In the genomic region with DNA sequence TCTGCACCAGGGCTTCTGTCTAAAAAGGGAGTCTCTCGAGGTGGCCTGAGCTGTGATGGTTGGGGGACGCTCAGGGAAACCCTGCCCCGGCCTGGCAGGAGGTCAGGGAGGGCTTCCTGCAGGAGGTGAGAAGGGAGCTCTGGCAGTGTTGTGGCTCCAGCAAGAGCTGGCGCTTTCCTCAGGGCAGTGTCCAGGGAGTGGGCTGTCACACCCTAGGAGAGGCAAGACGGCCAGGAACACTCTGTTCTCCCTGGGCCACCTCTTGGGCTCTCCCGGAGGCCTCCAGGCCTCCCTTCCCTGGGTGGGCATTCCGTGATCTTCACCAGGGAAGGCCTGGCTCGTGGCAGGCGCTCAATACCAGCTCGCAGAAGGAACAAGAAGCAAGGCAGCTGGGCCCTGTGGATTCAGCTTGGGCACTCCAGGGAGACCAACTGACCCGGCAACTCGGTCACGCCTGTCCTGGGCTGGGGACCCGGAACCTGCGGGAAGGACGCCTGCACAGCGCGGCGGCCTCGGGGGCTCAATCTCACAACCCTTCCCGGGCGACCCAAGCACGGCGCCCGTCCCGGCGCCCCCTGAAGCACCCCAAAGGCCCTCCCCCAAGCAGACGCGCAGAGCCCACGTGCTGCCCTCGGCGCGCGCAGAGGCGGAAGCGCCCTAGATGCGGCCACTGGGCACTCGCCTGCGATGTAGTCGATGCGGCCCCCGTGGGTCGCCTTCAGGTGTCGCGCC, we compare ENCODE assay signal across 8 cellular contexts. TPM values are rescaled to one million over a fixed set of nuclear protein-coding genes. Genes with fewer than 3 reads are reported as not detected.
DNase-seq lines count a peak whose midpoint lies in the region; ATAC-seq, FAIRE-seq and TF ChIP-seq lines count a peak whose summit lies in the region.

No MANE protein-coding gene starts in this region.

- peak; percentile 56 for ATAC-seq in GM21423 (IDR thresholded peaks at IDR 0.05; ENCODE audit: unreplicated experiment)

- peak overlapping the region; percentile 94 for H3K4me3 Mint-ChIP-seq in activated naive CD8-positive, alpha-beta T cell treated with anti-CD3 and anti-CD28 coated beads for 36 hours
- H3K4me3 Mint-ChIP-seq in glutamatergic neuron (ENCODE audit: unreplicated experiment) (peak overlapping the region; percentile 81), osteocyte (ENCODE audit: unreplicated experiment) (peak overlapping the region; percentile 88)

- H3K9me3 Mint-ChIP-seq in activated naive CD8-positive, alpha-beta T cell treated with anti-CD3 and anti-CD28 coated beads for 36 hours, result no peaks in the 10 kb centered on the region
- no peaks in the 10 kb centered on the region for H3K9me3 Mint-ChIP-seq in glutamatergic neuron (ENCODE audit: unreplicated experiment)
- no peaks in the 10 kb centered on the region for H3K9me3 Mint-ChIP-seq in osteocyte (ENCODE audit: unreplicated experiment)

- H3K36me3 Mint-ChIP-seq in activated naive CD8-positive, alpha-beta T cell treated with anti-CD3 and anti-CD28 coated beads for 36 hours, result peaks cover 37% of the 10 kb centered on the region
- no peaks in the 10 kb centered on the region for H3K36me3 Mint-ChIP-seq in glutamatergic neuron (ENCODE audit: unreplicated experiment)
- H3K36me3 Mint-ChIP-seq in osteocyte (ENCODE audit: unreplicated experiment), result no peaks in the 10 kb centered on the region

- H3K4me1 Mint-ChIP-seq in activated naive CD8-positive, alpha-beta T cell treated with anti-CD3 and anti-CD28 coated beads for 36 hours, result peaks cover 29% of the 10 kb centered on the region
- H3K4me1 Mint-ChIP-seq in glutamatergic neuron (ENCODE audit: low read depth, unreplicated experiment) (peaks cover 4% of the 10 kb centered on the region), osteocyte (ENCODE audit: unreplicated experiment) (peaks cover 21% of the 10 kb centered on the region)

- peak overlapping the region; percentile 96 for H3K27ac Mint-ChIP-seq in activated naive CD8-positive, alpha-beta T cell treated with anti-CD3 and anti-CD28 coated beads for 36 hours
- H3K27ac Mint-ChIP-seq in glutamatergic neuron (ENCODE audit: unreplicated experiment) (no peak overlapping the region), osteocyte (ENCODE audit: unreplicated experiment) (peak overlapping the region; percentile 89)

- no peak for FAIRE-seq in RCC 7860 (lab: Jason Lieb, UNC)
- FAIRE-seq in urothelium cell line (lab: Jason Lieb, UNC), result no peak

- TF ChIP-seq CTCF in glutamatergic neuron (IDR thresholded peaks at IDR 0.05; ENCODE audit: partially characterized antibody, unreplicated experiment) (no peak), osteocyte (IDR thresholded peaks at IDR 0.05) (no peak)

- DNase-seq in EL, result peak; percentile 80
- peak; percentile 71 for DNase-seq in HT1080 (ENCODE audit: low read depth)
- peak; percentile 57 for DNase-seq in RCC 7860 (ENCODE audit: low spot score)
- DNase-seq in activated naive CD8-positive, alpha-beta T cell treated with anti-CD3 and anti-CD28 coated beads for 36 hours, result peak; percentile 82
- DNase-seq in glutamatergic neuron, result no peak
- no peak for DNase-seq in osteocyte (ENCODE audit: extremely low spot score, unreplicated experiment)
- peak; percentile 71 for DNase-seq in urothelium cell line (ENCODE audit: low spot score)

- no peaks in the 10 kb centered on the region for H3K27me3 Mint-ChIP-seq in activated naive CD8-positive, alpha-beta T cell treated with anti-CD3 and anti-CD28 coated beads for 36 hours
- H3K27me3 Mint-ChIP-seq in glutamatergic neuron (ENCODE audit: unreplicated experiment) (peaks cover 1% of the 10 kb centered on the region), osteocyte (ENCODE audit: unreplicated experiment) (no peaks in the 10 kb centered on the region)

RNA-seq across cellular contexts. Expression of gene APRT, which starts 0.7 kb away (rescaled TPM):
- 374 and 377 TPM in 2 replicates for total RNA-seq in HT1080 (2014; rRNA removed; shearing (Covaris generic))
- polyA plus RNA-seq in HT1080 (2015; cell fraction: cytosol; rRNA removed), result 235 and 349 TPM in 2 replicates
- 147 and 160 TPM in 2 replicates for polyA plus RNA-seq in HT1080 (2015; cell fraction: nucleus; rRNA removed)
- 100 to 1,000 TPM; 241 to 272 TPM for total RNA-seq in activated naive CD8-positive, alpha-beta T cell treated with anti-CD3 and anti-CD28 coated beads for 36 hours
- 54.4 TPM for total RNA-seq in glutamatergic neuron (ENCODE audit: unreplicated experiment)
- total RNA-seq in osteocyte, result 77.1 and 83.9 TPM in 2 replicates

RNA-seq across cellular contexts. Expression of gene CDT1, which starts 7.4 kb away (rescaled TPM):
- total RNA-seq in HT1080 (2014; rRNA removed; shearing (Covaris generic)), result 33.5 and 64.6 TPM in 2 replicates
- polyA plus RNA-seq in HT1080 (2015; cell fraction: cytosol; rRNA removed), result 52.5 and 53.0 TPM in 2 replicates
- 42.6 and 43.1 TPM in 2 replicates for polyA plus RNA-seq in HT1080 (2015; cell fraction: nucleus; rRNA removed)
- 100 to 1,000 TPM; 156 to 158 TPM for total RNA-seq in activated naive CD8-positive, alpha-beta T cell treated with anti-CD3 and anti-CD28 coated beads for 36 hours
- total RNA-seq in glutamatergic neuron (ENCODE audit: unreplicated experiment), result 5.6 TPM
- total RNA-seq in osteocyte, result 5.6 and 6.6 TPM in 2 replicates

RNA-seq across cellular contexts. Expression of gene PIEZO1, which starts 26.0 kb away (rescaled TPM):
- total RNA-seq in HT1080 (2014; rRNA removed; shearing (Covaris generic)), result 152 and 159 TPM in 2 replicates
- polyA plus RNA-seq in HT1080 (2015; cell fraction: cytosol; rRNA removed), result 88.4 and 95.7 TPM in 2 replicates
- 280 and 286 TPM in 2 replicates for polyA plus RNA-seq in HT1080 (2015; cell fraction: nucleus; rRNA removed)
- total RNA-seq in activated naive CD8-positive, alpha-beta T cell treated with anti-CD3 and anti-CD28 coated beads for 36 hours, result 10 to 100 TPM; 86.7 to 87.0 TPM
- 12.3 TPM for total RNA-seq in glutamatergic neuron (ENCODE audit: unreplicated experiment)
- total RNA-seq in osteocyte, result 165 and 174 TPM in 2 replicates

RNA-seq across cellular contexts. Expression of gene GALNS, which starts 45.7 kb away (rescaled TPM):
- 5.1 and 7.4 TPM in 2 replicates for total RNA-seq in HT1080 (2014; rRNA removed; shearing (Covaris generic))
- polyA plus RNA-seq in HT1080 (2015; cell fraction: cytosol; rRNA removed), result 16.9 and 22.8 TPM in 2 replicates
- polyA plus RNA-seq in HT1080 (2015; cell fraction: nucleus; rRNA removed), result 27.1 and 36.0 TPM in 2 replicates
- total RNA-seq in activated naive CD8-positive, alpha-beta T cell treated with anti-CD3 and anti-CD28 coated beads for 36 hours, result 10 to 100 TPM; 14.7 to 14.9 TPM
- total RNA-seq in glutamatergic neuron (ENCODE audit: unreplicated experiment) (31.7 TPM), osteocyte (47.0 and 51.5 TPM in 2 replicates)

RNA-seq across cellular contexts. Expression of gene TRAPPC2L, which starts 45.9 kb away (rescaled TPM):
- total RNA-seq in HT1080 (2014; rRNA removed; shearing (Covaris generic)), result 58.5 and 74.3 TPM in 2 replicates
- polyA plus RNA-seq in HT1080 (2015; cell fraction: cytosol; rRNA removed), result 29.3 and 33.7 TPM in 2 replicates
- polyA plus RNA-seq in HT1080 (2015; cell fraction: nucleus; rRNA removed), result 24.2 and 25.7 TPM in 2 replicates
- total RNA-seq in activated naive CD8-positive, alpha-beta T cell treated with anti-CD3 and anti-CD28 coated beads for 36 hours, result 10 to 100 TPM; 81.8 to 91.3 TPM
- 50.6 TPM for total RNA-seq in glutamatergic neuron (ENCODE audit: unreplicated experiment)
- 71.7 and 74.0 TPM in 2 replicates for total RNA-seq in osteocyte

Comparison
In these comparisons a context has a peak if more than half of its experiments do, and no peak if none do; other contexts are left out.
1. DNase-seq: peak in EL (single experiment), HT1080 (single experiment), RCC 7860 (single experiment), activated naive CD8-positive, alpha-beta T cell treated with anti-CD3 and anti-CD28 coated beads for 36 hours (single experiment) and urothelium cell line (single experiment); none in glutamatergic neuron (single experiment) and osteocyte (single experiment).
2. Peak in every context shown above with its lines, with median percentiles within 50 percentile points of each other: H3K4me3 Mint-ChIP-seq.